In the genomic region with DNA sequence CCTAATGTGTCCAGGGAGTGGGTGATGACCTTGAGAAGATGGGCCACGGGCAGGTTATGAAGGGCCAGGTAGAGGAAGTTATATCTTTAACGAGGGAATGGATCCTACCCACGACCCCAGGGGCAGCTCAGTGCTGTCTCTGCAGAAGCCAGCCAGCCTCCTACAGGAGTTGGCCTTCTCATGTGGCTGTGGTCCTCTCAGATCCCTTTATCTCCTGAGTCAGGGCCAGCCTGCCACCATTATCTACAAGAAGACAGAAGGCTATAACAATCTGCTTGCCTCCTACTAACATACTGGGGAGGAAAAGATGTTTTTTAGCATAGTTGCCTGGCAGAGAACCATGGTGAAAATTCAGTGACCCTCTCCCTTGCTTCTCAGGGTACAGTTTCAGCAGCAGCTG, we compare ENCODE assay signal across 1 cellular context.
TF ChIP-seq lines count a peak whose summit lies in the region.

No MANE protein-coding gene starts in this region.

TF ChIP-seq in K562, 482 proteins besides CTCF, POLR2A, EP300 and RAD21 (continued from another document and continues in another):
- TF ChIP-seq, protein P1, sequence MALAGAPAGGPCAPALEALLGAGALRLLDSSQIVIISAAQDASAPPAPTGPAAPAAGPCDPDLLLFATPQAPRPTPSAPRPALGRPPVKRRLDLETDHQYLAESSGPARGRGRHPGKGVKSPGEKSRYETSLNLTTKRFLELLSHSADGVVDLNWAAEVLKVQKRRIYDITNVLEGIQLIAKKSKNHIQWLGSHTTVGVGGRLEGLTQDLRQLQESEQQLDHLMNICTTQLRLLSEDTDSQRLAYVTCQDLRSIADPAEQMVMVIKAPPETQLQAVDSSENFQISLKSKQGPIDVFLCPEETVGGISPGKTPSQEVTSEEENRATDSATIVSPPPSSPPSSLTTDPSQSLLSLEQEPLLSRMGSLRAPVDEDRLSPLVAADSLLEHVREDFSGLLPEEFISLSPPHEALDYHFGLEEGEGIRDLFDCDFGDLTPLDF (CRISPR knock-in tag; IDR thresholded peaks at IDR 0.05) = no peak
- TF ChIP-seq, protein P2, sequence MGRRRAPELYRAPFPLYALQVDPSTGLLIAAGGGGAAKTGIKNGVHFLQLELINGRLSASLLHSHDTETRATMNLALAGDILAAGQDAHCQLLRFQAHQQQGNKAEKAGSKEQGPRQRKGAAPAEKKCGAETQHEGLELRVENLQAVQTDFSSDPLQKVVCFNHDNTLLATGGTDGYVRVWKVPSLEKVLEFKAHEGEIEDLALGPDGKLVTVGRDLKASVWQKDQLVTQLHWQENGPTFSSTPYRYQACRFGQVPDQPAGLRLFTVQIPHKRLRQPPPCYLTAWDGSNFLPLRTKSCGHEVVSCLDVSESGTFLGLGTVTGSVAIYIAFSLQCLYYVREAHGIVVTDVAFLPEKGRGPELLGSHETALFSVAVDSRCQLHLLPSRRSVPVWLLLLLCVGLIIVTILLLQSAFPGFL (CRISPR knock-in tag; IDR thresholded peaks at IDR 0.05) = no peak
- TF ChIP-seq BHLHE40 (IDR thresholded peaks at IDR 0.05; ENCODE audit: low read length) = no peak
- TF ChIP-seq HDGF (IDR thresholded peaks at IDR 0.05) = no peak
- TF ChIP-seq, protein P3, sequence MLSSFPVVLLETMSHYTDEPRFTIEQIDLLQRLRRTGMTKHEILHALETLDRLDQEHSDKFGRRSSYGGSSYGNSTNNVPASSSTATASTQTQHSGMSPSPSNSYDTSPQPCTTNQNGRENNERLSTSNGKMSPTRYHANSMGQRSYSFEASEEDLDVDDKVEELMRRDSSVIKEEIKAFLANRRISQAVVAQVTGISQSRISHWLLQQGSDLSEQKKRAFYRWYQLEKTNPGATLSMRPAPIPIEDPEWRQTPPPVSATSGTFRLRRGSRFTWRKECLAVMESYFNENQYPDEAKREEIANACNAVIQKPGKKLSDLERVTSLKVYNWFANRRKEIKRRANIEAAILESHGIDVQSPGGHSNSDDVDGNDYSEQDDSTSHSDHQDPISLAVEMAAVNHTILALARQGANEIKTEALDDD (IDR thresholded peaks at IDR 0.05) = no peak
- TF ChIP-seq, protein P4, sequence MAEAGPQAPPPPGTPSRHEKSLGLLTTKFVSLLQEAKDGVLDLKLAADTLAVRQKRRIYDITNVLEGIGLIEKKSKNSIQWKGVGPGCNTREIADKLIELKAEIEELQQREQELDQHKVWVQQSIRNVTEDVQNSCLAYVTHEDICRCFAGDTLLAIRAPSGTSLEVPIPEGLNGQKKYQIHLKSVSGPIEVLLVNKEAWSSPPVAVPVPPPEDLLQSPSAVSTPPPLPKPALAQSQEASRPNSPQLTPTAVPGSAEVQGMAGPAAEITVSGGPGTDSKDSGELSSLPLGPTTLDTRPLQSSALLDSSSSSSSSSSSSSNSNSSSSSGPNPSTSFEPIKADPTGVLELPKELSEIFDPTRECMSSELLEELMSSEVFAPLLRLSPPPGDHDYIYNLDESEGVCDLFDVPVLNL (CRISPR knock-in tag; IDR thresholded peaks at IDR 0.05; ENCODE audit: low read depth) = no peak
- peak; percentile 51 for TF ChIP-seq NEUROD1 (IDR thresholded peaks at IDR 0.05; ENCODE audit: borderline replicate concordance, low read depth, low read length, partially characterized antibody)
- no peak for TF ChIP-seq ZNF212 (CRISPR knock-in tag; IDR thresholded peaks at IDR 0.05)
- TF ChIP-seq, protein P5, sequence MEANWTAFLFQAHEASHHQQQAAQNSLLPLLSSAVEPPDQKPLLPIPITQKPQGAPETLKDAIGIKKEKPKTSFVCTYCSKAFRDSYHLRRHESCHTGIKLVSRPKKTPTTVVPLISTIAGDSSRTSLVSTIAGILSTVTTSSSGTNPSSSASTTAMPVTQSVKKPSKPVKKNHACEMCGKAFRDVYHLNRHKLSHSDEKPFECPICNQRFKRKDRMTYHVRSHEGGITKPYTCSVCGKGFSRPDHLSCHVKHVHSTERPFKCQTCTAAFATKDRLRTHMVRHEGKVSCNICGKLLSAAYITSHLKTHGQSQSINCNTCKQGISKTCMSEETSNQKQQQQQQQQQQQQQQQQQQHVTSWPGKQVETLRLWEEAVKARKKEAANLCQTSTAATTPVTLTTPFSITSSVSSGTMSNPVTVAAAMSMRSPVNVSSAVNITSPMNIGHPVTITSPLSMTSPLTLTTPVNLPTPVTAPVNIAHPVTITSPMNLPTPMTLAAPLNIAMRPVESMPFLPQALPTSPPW (CRISPR knock-in tag; IDR thresholded peaks at IDR 0.05) = no peak
- TF ChIP-seq, protein P6, sequence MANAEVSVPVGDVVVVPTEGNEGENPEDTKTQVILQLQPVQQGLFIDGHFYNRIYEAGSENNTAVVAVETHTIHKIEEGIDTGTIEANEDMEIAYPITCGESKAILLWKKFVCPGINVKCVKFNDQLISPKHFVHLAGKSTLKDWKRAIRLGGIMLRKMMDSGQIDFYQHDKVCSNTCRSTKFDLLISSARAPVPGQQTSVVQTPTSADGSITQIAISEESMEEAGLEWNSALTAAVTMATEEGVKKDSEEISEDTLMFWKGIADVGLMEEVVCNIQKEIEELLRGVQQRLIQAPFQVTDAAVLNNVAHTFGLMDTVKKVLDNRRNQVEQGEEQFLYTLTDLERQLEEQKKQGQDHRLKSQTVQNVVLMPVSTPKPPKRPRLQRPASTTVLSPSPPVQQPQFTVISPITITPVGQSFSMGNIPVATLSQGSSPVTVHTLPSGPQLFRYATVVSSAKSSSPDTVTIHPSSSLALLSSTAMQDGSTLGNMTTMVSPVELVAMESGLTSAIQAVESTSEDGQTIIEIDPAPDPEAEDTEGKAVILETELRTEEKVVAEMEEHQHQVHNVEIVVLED (CRISPR knock-in tag; IDR thresholded peaks at IDR 0.05) = no peak
- no peak for TF ChIP-seq ZNF444 (CRISPR knock-in tag; IDR thresholded peaks at IDR 0.05)
- TF ChIP-seq ZNF197 (CRISPR knock-in tag; IDR thresholded peaks at IDR 0.05; ENCODE audit: low read depth) = no peak
- TF ChIP-seq, protein P7, sequence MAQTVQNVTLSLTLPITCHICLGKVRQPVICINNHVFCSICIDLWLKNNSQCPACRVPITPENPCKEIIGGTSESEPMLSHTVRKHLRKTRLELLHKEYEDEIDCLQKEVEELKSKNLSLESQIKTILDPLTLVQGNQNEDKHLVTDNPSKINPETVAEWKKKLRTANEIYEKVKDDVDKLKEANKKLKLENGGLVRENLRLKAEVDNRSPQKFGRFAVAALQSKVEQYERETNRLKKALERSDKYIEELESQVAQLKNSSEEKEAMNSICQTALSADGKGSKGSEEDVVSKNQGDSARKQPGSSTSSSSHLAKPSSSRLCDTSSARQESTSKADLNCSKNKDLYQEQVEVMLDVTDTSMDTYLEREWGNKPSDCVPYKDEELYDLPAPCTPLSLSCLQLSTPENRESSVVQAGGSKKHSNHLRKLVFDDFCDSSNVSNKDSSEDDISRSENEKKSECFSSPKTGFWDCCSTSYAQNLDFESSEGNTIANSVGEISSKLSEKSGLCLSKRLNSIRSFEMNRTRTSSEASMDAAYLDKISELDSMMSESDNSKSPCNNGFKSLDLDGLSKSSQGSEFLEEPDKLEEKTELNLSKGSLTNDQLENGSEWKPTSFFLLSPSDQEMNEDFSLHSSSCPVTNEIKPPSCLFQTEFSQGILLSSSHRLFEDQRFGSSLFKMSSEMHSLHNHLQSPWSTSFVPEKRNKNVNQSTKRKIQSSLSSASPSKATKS (CRISPR knock-in tag; IDR thresholded peaks at IDR 0.05) = no peak
- no peak for TF ChIP-seq ZNF77 (CRISPR knock-in tag; IDR thresholded peaks at IDR 0.05)
- TF ChIP-seq GATA2 (CRISPR knock-in tag; IDR thresholded peaks at IDR 0.05) = peak; percentile 94
- no peak for TF ChIP-seq EHMT2 (IDR thresholded peaks at IDR 0.05)
- no peak for TF ChIP-seq THRAP3 (IDR thresholded peaks at IDR 0.05; ENCODE audit: borderline replicate concordance)
- TF ChIP-seq HLTF (IDR thresholded peaks at IDR 0.05) = no peak
- TF ChIP-seq ZBTB8A (IDR thresholded peaks at IDR 0.05; ENCODE audit: partially characterized antibody) = no peak
- TF ChIP-seq SMAD1 (IDR thresholded peaks at IDR 0.05; ENCODE audit: low read depth, low read length, partially characterized antibody) = no peak
- no peak for TF ChIP-seq SRSF7 (optimal IDR thresholded peaks at IDR 0.05; ENCODE audit: low read depth, low read length)
- TF ChIP-seq RBM17 (IDR thresholded peaks at IDR 0.05; ENCODE audit: borderline replicate concordance, low read depth, low read length) = no peak
- no peak for TF ChIP-seq BMI1 (IDR thresholded peaks at IDR 0.05; ENCODE audit: low read length)
- no peak for TF ChIP-seq TOE1 (IDR thresholded peaks at IDR 0.05; ENCODE audit: borderline replicate concordance)
- no peak for TF ChIP-seq TOE1 (CRISPR knock-in tag; IDR thresholded peaks at IDR 0.05; ENCODE audit: borderline replicate concordance, low read depth)
- no peak for TF ChIP-seq ELF2 (CRISPR knock-in tag; IDR thresholded peaks at IDR 0.05)
- TF ChIP-seq KLF6 (CRISPR knock-in tag; IDR thresholded peaks at IDR 0.05; ENCODE audit: borderline replicate concordance) = no peak
- TF ChIP-seq ARID2 (IDR thresholded peaks at IDR 0.05) = no peak
- no peak for TF ChIP-seq ARHGAP35 (IDR thresholded peaks at IDR 0.05; ENCODE audit: partially characterized antibody)
- TF ChIP-seq, protein P8, sequence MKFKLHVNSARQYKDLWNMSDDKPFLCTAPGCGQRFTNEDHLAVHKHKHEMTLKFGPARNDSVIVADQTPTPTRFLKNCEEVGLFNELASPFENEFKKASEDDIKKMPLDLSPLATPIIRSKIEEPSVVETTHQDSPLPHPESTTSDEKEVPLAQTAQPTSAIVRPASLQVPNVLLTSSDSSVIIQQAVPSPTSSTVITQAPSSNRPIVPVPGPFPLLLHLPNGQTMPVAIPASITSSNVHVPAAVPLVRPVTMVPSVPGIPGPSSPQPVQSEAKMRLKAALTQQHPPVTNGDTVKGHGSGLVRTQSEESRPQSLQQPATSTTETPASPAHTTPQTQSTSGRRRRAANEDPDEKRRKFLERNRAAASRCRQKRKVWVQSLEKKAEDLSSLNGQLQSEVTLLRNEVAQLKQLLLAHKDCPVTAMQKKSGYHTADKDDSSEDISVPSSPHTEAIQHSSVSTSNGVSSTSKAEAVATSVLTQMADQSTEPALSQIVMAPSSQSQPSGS (CRISPR knock-in tag; IDR thresholded peaks at IDR 0.05) = no peak
- no peak for TF ChIP-seq ZNF696 (CRISPR knock-in tag; conservative IDR thresholded peaks at IDR 0.05)
- TF ChIP-seq MIER1 (IDR thresholded peaks at IDR 0.05; ENCODE audit: low read depth) = no peak
- TF ChIP-seq ZNF780A (CRISPR knock-in tag; IDR thresholded peaks at IDR 0.05) = no peak
- TF ChIP-seq, protein P9, sequence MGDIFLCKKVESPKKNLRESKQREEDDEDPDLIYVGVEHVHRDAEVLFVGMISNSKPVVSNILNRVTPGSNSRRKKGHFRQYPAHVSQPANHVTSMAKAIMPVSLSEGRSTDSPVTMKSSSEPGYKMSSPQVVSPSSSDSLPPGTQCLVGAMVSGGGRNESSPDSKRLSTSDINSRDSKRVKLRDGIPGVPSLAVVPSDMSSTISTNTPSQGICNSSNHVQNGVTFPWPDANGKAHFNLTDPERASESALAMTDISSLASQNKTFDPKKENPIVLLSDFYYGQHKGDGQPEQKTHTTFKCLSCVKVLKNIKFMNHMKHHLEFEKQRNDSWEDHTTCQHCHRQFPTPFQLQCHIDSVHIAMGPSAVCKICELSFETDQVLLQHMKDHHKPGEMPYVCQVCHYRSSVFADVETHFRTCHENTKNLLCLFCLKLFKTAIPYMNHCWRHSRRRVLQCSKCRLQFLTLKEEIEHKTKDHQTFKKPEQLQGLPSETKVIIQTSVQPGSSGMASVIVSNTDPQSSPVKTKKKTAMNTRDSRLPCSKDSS (IDR thresholded peaks at IDR 0.05; ENCODE audit: low read depth, partially characterized antibody) = no peak
- no peak for TF ChIP-seq CHD4 (IDR thresholded peaks at IDR 0.05; ENCODE audit: insufficient read depth, insufficient replicate concordance, low read depth, low read length, poor library complexity, severe bottlenecking)
- TF ChIP-seq, protein P10, sequence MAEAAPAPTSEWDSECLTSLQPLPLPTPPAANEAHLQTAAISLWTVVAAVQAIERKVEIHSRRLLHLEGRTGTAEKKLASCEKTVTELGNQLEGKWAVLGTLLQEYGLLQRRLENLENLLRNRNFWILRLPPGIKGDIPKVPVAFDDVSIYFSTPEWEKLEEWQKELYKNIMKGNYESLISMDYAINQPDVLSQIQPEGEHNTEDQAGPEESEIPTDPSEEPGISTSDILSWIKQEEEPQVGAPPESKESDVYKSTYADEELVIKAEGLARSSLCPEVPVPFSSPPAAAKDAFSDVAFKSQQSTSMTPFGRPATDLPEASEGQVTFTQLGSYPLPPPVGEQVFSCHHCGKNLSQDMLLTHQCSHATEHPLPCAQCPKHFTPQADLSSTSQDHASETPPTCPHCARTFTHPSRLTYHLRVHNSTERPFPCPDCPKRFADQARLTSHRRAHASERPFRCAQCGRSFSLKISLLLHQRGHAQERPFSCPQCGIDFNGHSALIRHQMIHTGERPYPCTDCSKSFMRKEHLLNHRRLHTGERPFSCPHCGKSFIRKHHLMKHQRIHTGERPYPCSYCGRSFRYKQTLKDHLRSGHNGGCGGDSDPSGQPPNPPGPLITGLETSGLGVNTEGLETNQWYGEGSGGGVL (CRISPR knock-in tag; IDR thresholded peaks at IDR 0.05) = no peak
- TF ChIP-seq MCM5 (IDR thresholded peaks at IDR 0.05; ENCODE audit: low read depth) = no peak
- no peak for TF ChIP-seq GABPB1 (CRISPR knock-in tag; IDR thresholded peaks at IDR 0.05)
